ENCODE assay signal across 18 cellular contexts in the genomic region with DNA sequence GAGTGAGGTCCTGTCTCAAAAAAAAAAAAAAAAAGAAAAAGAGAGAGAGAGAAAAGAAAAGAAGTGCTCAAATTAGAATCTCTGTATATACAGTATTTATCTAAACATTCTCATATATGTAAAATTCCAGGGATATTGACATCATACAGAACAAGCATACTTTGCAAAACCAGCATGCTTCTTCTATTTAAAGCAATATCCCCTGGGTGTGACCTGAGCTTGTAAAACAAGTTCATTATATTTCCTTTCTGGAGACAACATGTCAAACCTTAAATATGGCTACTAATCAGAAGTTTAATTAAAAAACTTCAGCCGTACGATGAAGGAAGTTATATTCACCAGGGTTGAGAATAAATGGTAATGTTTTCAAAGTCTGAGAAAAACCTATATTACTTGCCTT.
DNase-seq lines count a peak whose midpoint lies in the region; ATAC-seq and TF ChIP-seq lines count a peak whose summit lies in the region.
"Had no signal": no experiment of that assay in that cellular context is flagged by ENCODE, and none has a peak within 500 bp of the region (broad histone marks: within the 10 kb centered on the region; RNA-seq: fewer than 3 reads in every experiment).

No MANE protein-coding gene starts in this region.

- BruUV-seq in PC-3 (replicated peaks; lab: Mats Ljungman, UMichigan) = no TSS peak

- H3K4me1 Mint-ChIP-seq in chondrocyte (ENCODE audit: low read depth) = peaks cover 23% of the 10 kb centered on the region
- H3K4me1 Mint-ChIP-seq: B cell had no signal

- peak overlapping the region; percentile 100 for H3K27ac ChIP-seq in ACC112 (ENCODE audit: low read depth, low read length)
- peak overlapping the region; percentile 98 for H3K27ac ChIP-seq in PC-3 (ENCODE audit: low read length)

- TF ChIP-seq CTCF in PC-3 (conservative IDR thresholded peaks at IDR 0.05; ENCODE audit: low read depth, low read length) (no peak), chondrocyte (IDR thresholded peaks at IDR 0.05) (no peak)

- no peaks in the 10 kb centered on the region for H3K9me2 ChIP-seq in PC-3 (replicated peaks; ENCODE audit: low read length)

- H3K4me3 Mint-ChIP-seq in chondrocyte (ENCODE audit: unreplicated experiment) = no peak overlapping the region
- H3K4me3 Mint-ChIP-seq: activated naive CD8-positive, alpha-beta T cell treated with anti-CD3 and anti-CD28 coated beads for 36 hours; B cell had no signal

- H3K79me2 ChIP-seq in ACC112 (ENCODE audit: control insufficient read depth, insufficient read depth, low read length, unreplicated experiment) (peaks cover 3% of the 10 kb centered on the region), PC-3 (ENCODE audit: low read length) (0 out of 2 replicates have a peak, but pooled peaks cover 5% of the 10 kb centered on the region)

- no peaks in the 10 kb centered on the region for H3K36me3 Mint-ChIP-seq in chondrocyte (ENCODE audit: low read depth)

- H3K27ac Mint-ChIP-seq in chondrocyte (ENCODE audit: unreplicated experiment) = peak overlapping the region; percentile 58
- H3K27ac Mint-ChIP-seq: activated naive CD8-positive, alpha-beta T cell treated with anti-CD3 and anti-CD28 coated beads for 36 hours; B cell had no signal

- CTCF ChIA-PET in PC-3 (lab: Charles Lee) = no interaction called here

- H2AFZ ChIP-seq in ACC112 (ENCODE audit: low read length, unreplicated experiment) (no peak overlapping the region), PC-3 (ENCODE audit: low read length) (no peak overlapping the region)

- H3K36me3 ChIP-seq in ACC112 (ENCODE audit: insufficient read depth, low read length) = no peaks in the 10 kb centered on the region
- H3K36me3 ChIP-seq in PC-3 (ENCODE audit: low read depth, low read length) = no peaks in the 10 kb centered on the region

- peaks cover 7% of the 10 kb centered on the region for H3K9me3 Mint-ChIP-seq in chondrocyte (ENCODE audit: low read depth)

- H3K9me3 ChIP-seq in PC-3 (ENCODE audit: low read length) = no peaks in the 10 kb centered on the region

- H3K27me3 ChIP-seq in ACC112 (ENCODE audit: insufficient read depth, low read length) = no peaks in the 10 kb centered on the region
- H3K27me3 ChIP-seq in PC-3 (ENCODE audit: low read length) = no peaks in the 10 kb centered on the region

- H3K4me2 ChIP-seq in PC-3 (ENCODE audit: low read length) = peak overlapping the region; percentile 57

- H3K4me3 ChIP-seq in ACC112 (ENCODE audit: low read depth, low read length) = no peak overlapping the region
- no peak overlapping the region for H3K4me3 ChIP-seq in PC-3 (ENCODE audit: low read length)

- intact Hi-C loops in PC-3 (cut with micrococcal nuclease) = no loop called here

- POLR2A ChIA-PET in PC-3 (lab: Charles Lee; ENCODE audit: unreplicated experiment) = interaction anchor here (0.5 to 1.5 kb wide), 3 partner anchors 45 to 473 kb away, joined by 3 to 5 read pairs (median 4); no protein-coding TSS in a partner anchor

- ATAC-seq in PC-3 (peak; percentile 37), GM21381 (IDR thresholded peaks at IDR 0.05; ENCODE audit: unreplicated experiment) (no peak)
- ATAC-seq: Right ventricle myocardium inferior had no signal

- peak overlapping the region; percentile 92 for H3K9ac ChIP-seq in PC-3 (ENCODE audit: low read length)

- no peaks in the 10 kb centered on the region for H4K20me1 ChIP-seq in PC-3 (ENCODE audit: low read length)

- peak; percentile 58 for DNase-seq in PC-3
- no peak for DNase-seq in chondrocyte (ENCODE audit: low spot score)
- peak; percentile 13 for DNase-seq in kidney tubule cell (ENCODE audit: low spot score)
- no peak for DNase-seq in C1 segment of cervical spinal cord (lab: John Stamatoyannopoulos, UW)
- no peak for DNase-seq in DMS 273 treated with DMSO at 0.1 percent for 48 hours (lab: John Stamatoyannopoulos, UW)
- no peak for DNase-seq in GOT3 (lab: John Stamatoyannopoulos, UW)
- DNase-seq: activated CD4-positive, alpha-beta T cell treated with anti-CD3 and anti-CD28 coated beads, Interleukin-2, amount 50 U/mL, for 4 hours; activated CD4-positive, CD25-positive, alpha-beta regulatory T cell; activated effector memory CD4-positive, alpha-beta T cell treated with Interleukin-2 at 50 U/mL for 16 hours; activated naive CD8-positive, alpha-beta T cell treated with anti-CD3 and anti-CD28 coated beads for 36 hours; KG1; NCI-H748 treated with DMSO at 0.1 percent for 48 hours; stimulated activated CD4-positive, alpha-beta T cell treated with anti-CD3 and anti-CD28 coated beads, Interleukin-2, amount 100 ng/mL, for 24 hours; substantia nigra had no signal

- H3K4me1 ChIP-seq in ACC112 (ENCODE audit: control insufficient read depth, insufficient read depth, low read length, unreplicated experiment) (peaks cover 36% of the 10 kb centered on the region), PC-3 (ENCODE audit: insufficient read depth, low read length) (peaks cover 51% of the 10 kb centered on the region)

- H3K27me3 Mint-ChIP-seq in chondrocyte (ENCODE audit: low read depth) = no peaks in the 10 kb centered on the region
- H3K27me3 Mint-ChIP-seq: B cell had no signal

- peaks cover 25% of the 10 kb centered on the region for H3F3A ChIP-seq in PC-3 (ENCODE audit: low read length, unreplicated experiment)

Comparison
In these comparisons a context has a peak if more than half of its experiments do, and no peak if none do; other contexts are left out.
1. DNase-seq: peak in PC-3 (single experiment) and kidney tubule cell (single experiment); none in chondrocyte (single experiment), C1 segment of cervical spinal cord (0 of 14), DMS 273 treated with DMSO at 0.1 percent for 48 hours (single experiment) and GOT3 (single experiment).